ENCODE assay signal across 8 cellular contexts in the genomic region with DNA sequence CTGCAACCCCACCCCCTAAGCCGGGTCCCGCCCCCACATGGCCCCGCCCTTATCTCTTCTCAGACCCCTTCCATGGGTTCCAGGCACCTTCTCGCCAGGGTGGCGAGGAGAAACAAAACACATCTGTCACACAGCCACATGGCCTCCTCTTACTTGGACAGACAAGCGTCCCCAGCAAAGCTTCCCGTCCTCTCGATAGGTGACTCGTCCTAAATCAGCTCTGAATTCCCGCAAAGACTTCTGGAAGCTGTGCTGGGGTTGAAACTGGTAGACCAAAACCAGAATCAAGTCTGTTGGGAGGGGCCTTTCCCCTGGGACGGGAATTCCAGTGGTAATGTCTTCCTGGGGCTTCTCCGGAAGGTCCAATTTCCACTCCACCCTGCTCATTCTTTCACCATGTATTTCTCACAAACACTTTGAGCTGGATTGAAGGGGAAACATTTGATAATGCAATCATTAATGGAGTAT. TPM values are rescaled to one million over a fixed set of nuclear protein-coding genes. Genes with fewer than 3 reads are reported as not detected.
A peak's percentile ranks its signal among the peaks of the same experiment; 100 is the strongest.
DNase-seq lines count a peak whose midpoint lies in the region; ATAC-seq and TF ChIP-seq lines count a peak whose summit lies in the region.

No MANE protein-coding gene starts in this region.

- H3K27ac Mint-ChIP-seq in stimulated activated naive CD8-positive, alpha-beta T cell treated with anti-CD3 and anti-CD28 coated beads, Interleukin-15, Interleukin-2, amounts not matched to agents 100 ng/mL and 50 ng/mL, for 24 hours, result peak overlapping the region; percentile 78

- H3K27me3 ChIP-seq in kidney epithelial cell (ENCODE audit: control insufficient read depth, insufficient read depth, low read length) (no peaks in the 10 kb centered on the region), subcutaneous abdominal adipose tissue (ENCODE audit: control insufficient read depth in 5 of 5, insufficient read depth in 4 of 5, low read length in 5 of 5) (no peaks in the 10 kb centered on the region)

- WGBS in adipose tissue, 3 donors, result 5% methylated on average over 9 to 12 of the region's 12 CpGs

- peak overlapping the region; percentile 20 for H3K27ac ChIP-seq in adipose tissue (ENCODE audit: low read depth, low read length)
- peak overlapping the region; percentile 82 for H3K27ac ChIP-seq in subcutaneous abdominal adipose tissue (ENCODE audit: low read depth, low read length)

- H3K36me3 Mint-ChIP-seq in stimulated activated naive CD8-positive, alpha-beta T cell treated with anti-CD3 and anti-CD28 coated beads, Interleukin-15, Interleukin-2, amounts not matched to agents 100 ng/mL and 50 ng/mL, for 24 hours (ENCODE audit: low read depth), result peaks cover 4% of the 10 kb centered on the region

- peaks cover 29% of the 10 kb centered on the region for H3K4me1 Mint-ChIP-seq in stimulated activated naive CD8-positive, alpha-beta T cell treated with anti-CD3 and anti-CD28 coated beads, Interleukin-15, Interleukin-2, amounts not matched to agents 100 ng/mL and 50 ng/mL, for 24 hours (ENCODE audit: low read depth)

- peak overlapping the region; percentile 42 to 87 (median 72) for H3K9ac ChIP-seq in subcutaneous abdominal adipose tissue (ENCODE audit: low read length in 5 of 5)

- peaks cover 4% of the 10 kb centered on the region for H3K27me3 Mint-ChIP-seq in stimulated activated naive CD8-positive, alpha-beta T cell treated with anti-CD3 and anti-CD28 coated beads, Interleukin-15, Interleukin-2, amounts not matched to agents 100 ng/mL and 50 ng/mL, for 24 hours

- no peak for DNase-seq in stimulated activated naive CD8-positive, alpha-beta T cell treated with anti-CD3 and anti-CD28 coated beads, Interleukin-15, Interleukin-2, amounts not matched to agents 100 U/mL and 50 U/mL, for 24 hours
- DNase-seq in kidney epithelial cell (ENCODE audit: low read depth) (peak; percentile 41), SW 1271 (lab: John Stamatoyannopoulos, UW) (no peak), GF-D8 (lab: John Stamatoyannopoulos, UW) (no peak)

- ATAC-seq in stimulated activated naive CD8-positive, alpha-beta T cell treated with anti-CD3 and anti-CD28 coated beads, Interleukin-15, Interleukin-2, amounts not matched to agents 100 U/mL and 50 U/mL, for 24 hours, result no peak
- ATAC-seq in GM18517 (IDR thresholded peaks at IDR 0.05; ENCODE audit: unreplicated experiment), result no peak

- H3K4me1 ChIP-seq in subcutaneous abdominal adipose tissue (ENCODE audit: control insufficient read depth in 5 of 5, insufficient read depth in 5 of 5, low read length in 5 of 5), result peaks cover 6 to 40% (median 36%) of the 10 kb centered on the region in 5 donors

- H3K9me3 ChIP-seq in subcutaneous abdominal adipose tissue (ENCODE audit: control insufficient read depth in 5 of 5, low read length in 5 of 5), result no peaks in the 10 kb centered on the region

- no peaks in the 10 kb centered on the region for H3K36me3 ChIP-seq in kidney epithelial cell (ENCODE audit: control insufficient read depth, insufficient read depth, low read length)
- no peaks in the 10 kb centered on the region for H3K36me3 ChIP-seq in subcutaneous abdominal adipose tissue (ENCODE audit: control insufficient read depth in 5 of 5, insufficient read depth in 5 of 5, low read length in 5 of 5)

- no peak for TF ChIP-seq CTCF in kidney epithelial cell (IDR thresholded peaks at IDR 0.05; ENCODE audit: insufficient read depth, low read length, poor library complexity, severe bottlenecking)

- peak overlapping the region; percentile 81 for H3K4me3 Mint-ChIP-seq in stimulated activated naive CD8-positive, alpha-beta T cell treated with anti-CD3 and anti-CD28 coated beads, Interleukin-15, Interleukin-2, amounts not matched to agents 100 ng/mL and 50 ng/mL, for 24 hours

- H3K4me3 ChIP-seq in kidney epithelial cell (ENCODE audit: low read depth, low read length) (peak overlapping the region; percentile 56), subcutaneous abdominal adipose tissue (ENCODE audit: low read depth in 1 of 5, low read length in 5 of 5) (peak overlapping the region; percentile 63 to 82 (median 75))

- H3K9me3 Mint-ChIP-seq in stimulated activated naive CD8-positive, alpha-beta T cell treated with anti-CD3 and anti-CD28 coated beads, Interleukin-15, Interleukin-2, amounts not matched to agents 100 ng/mL and 50 ng/mL, for 24 hours, result no peaks in the 10 kb centered on the region

RNA-seq across cellular contexts. Expression of a gene that starts 0.4 kb away (rescaled TPM):
- 10 to 100 TPM; 12.9 to 27.2 (median 26.5) TPM for polyA plus RNA-seq in adipose tissue
- 20.3 and 24.7 TPM in 2 replicates for total RNA-seq in kidney epithelial cell
